8 cellular contexts compared by ENCODE assay signal in the genomic region with DNA sequence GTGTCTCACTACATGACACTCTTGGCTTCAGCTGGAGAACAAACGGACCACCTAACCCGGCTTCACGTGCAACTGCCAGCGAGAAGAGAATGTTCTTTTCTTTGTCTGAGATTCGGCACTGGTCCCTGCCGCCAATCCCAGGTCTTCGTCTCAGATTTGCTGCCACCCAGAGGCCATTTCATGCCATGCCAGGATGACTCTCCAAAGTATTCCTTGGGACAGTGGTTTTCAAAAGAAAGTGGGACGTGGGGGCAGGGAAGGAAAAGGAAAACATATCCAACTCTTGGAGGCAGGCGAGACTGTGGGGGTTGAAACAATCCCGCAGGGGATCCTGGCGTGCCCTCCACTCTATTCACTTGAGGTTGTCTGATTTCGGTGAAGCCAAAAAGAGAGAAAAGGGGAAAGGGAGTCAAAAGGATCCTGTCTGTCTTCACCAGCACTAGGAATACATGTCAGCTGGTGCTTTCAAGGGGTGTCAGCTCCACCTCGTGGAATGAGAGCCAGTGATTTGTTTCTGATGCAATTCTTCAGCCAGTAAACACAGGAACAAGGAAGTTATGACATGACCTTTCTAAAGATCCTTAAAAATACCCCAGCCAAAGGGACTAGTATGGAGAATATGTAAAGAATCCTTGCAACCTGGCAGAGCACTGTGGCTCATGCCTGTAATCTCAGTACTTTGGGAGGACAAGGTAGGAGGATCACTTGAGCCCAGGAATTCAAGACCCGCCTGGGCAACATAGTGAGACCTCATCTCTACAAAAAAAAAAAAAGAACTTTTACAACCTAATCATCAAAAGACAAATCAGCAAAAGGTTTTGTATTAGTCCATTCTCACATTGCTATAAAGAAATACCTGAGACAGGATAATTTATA. TPM values are rescaled to one million over a fixed set of nuclear protein-coding genes. Genes with fewer than 3 reads are reported as not detected.
A peak's percentile ranks its signal among the peaks of the same experiment; 100 is the strongest.
DNase-seq lines count a peak whose midpoint lies in the region; ATAC-seq, FAIRE-seq and TF ChIP-seq lines count a peak whose summit lies in the region.

No MANE protein-coding gene starts in this region.

- TF ChIP-seq CTCF in A549 (IDR thresholded peaks at IDR 0.05): peak; percentile 81
- peak; percentile 86 for TF ChIP-seq CTCF in GM12873 (IDR thresholded peaks at IDR 0.05; ENCODE audit: insufficient read depth, low read depth, low read length, missing control alignments)
- peak; percentile 33 to 82 (median 77) for TF ChIP-seq CTCF in esophagus squamous epithelium (IDR thresholded peaks at IDR 0.05)
- peak; percentile 72 to 82 (median 76) for TF ChIP-seq CTCF in nephron (IDR thresholded peaks at IDR 0.05; ENCODE audit: unreplicated experiment in 3 of 3)
- TF ChIP-seq CTCF in thyroid gland (IDR thresholded peaks at IDR 0.05): peak; percentile 60 to 89 (median 73)

- H3K4me3 ChIP-seq in A549 (no peak overlapping the region), esophagus squamous epithelium (peak overlapping the region in 1 of 4 donors; percentile 46), thyroid gland (replicated peaks in 1 of 3) (no peak overlapping the region)

- no peaks in the 10 kb centered on the region for H3K36me3 Mint-ChIP-seq in nephron (ENCODE audit: low read depth)

- no peaks in the 10 kb centered on the region for H3K27me3 Mint-ChIP-seq in nephron (ENCODE audit: low read depth)

- peak overlapping the region; percentile 30 to 83 (median 58) for H3K27ac Mint-ChIP-seq in nephron

- TF ChIP-seq POLR2A in A549 (IDR thresholded peaks at IDR 0.05; ENCODE audit: low read length): no peak
- no peak for TF ChIP-seq POLR2A in esophagus squamous epithelium (IDR thresholded peaks at IDR 0.05)
- no peak for TF ChIP-seq POLR2A in thyroid gland (IDR thresholded peaks at IDR 0.05)

- DNase-seq in A549 (ENCODE audit: low read depth in 1 of 2, low spot score in 1 of 2): peak; percentile 81 to 89
- DNase-seq in NCI-H2107 treated with DMSO at 0.1 percent for 48 hours (lab: John Stamatoyannopoulos, UW; ENCODE audit: unreplicated experiment): peak; percentile 38
- DNase-seq in activated CD4-positive, alpha-beta T cell treated with anti-CD3 and anti-CD28 coated beads, Interleukin-2, amount 50 U/mL, for 24 hours (ENCODE audit: low read depth in 1 of 2, low spot score in 1 of 2): peak; percentile 4 to 7
- no peak for DNase-seq in esophagus squamous epithelium (lab: John Stamatoyannopoulos, UW)
- peak; percentile 76 to 80 for DNase-seq in thyroid gland

- H3K9me3 Mint-ChIP-seq in nephron: peaks cover 3% of the 10 kb centered on the region

- H3K27ac ChIP-seq in A549 (peak overlapping the region; percentile 85 to 89), esophagus squamous epithelium (peak overlapping the region; percentile 56 to 87 (median 66)), thyroid gland (peak overlapping the region in 1 of 3 donors; percentile 43)

- peak; percentile 71 to 81 for TF ChIP-seq RAD21 in A549 (conservative IDR thresholded peaks at IDR 0.05 in 1 of 2, IDR thresholded peaks at IDR 0.05 in 1 of 2)

- CTCF ChIA-PET in A549 (lab: Yijun Ruan, JAX): interaction anchor here (0.6 to 7.6 kb wide), 30 partner anchors 8 to 654 kb away, joined by 3 to 90 read pairs (median 3); no protein-coding TSS in a partner anchor

- 0 out of 3 replicates have a peak, but pooled peaks cover 4% of the 10 kb centered on the region for H3K9me3 ChIP-seq in A549
- peaks cover 0 to 8% (median 6%) of the 10 kb centered on the region in 3 donors for H3K9me3 ChIP-seq in esophagus squamous epithelium
- H3K9me3 ChIP-seq in thyroid gland: no peaks in the 10 kb centered on the region

- peak overlapping the region; percentile 29 to 64 (median 46) for H3K4me3 Mint-ChIP-seq in nephron

- H3K36me3 ChIP-seq in esophagus squamous epithelium (no peaks in the 10 kb centered on the region), thyroid gland (no peaks in the 10 kb centered on the region)

- intact Hi-C loops in esophagus squamous epithelium (cut with DNase I): no loop called here
- intact Hi-C loops in thyroid gland (cut with DNase I): no loop called here

- no peak for TF ChIP-seq EP300 in A549 (IDR thresholded peaks at IDR 0.05)

- H3K27me3 ChIP-seq in esophagus squamous epithelium (peaks cover 0 to 4% (median 0%) of the 10 kb centered on the region in 4 donors), thyroid gland (no peaks in the 10 kb centered on the region)

- POLR2A ChIA-PET in A549 (lab: Yijun Ruan, JAX): interaction anchor here (0.8 kb wide), 1 partner anchor 205 kb away, joined by 4 read pairs; no protein-coding TSS in a partner anchor

- H3K4me1 ChIP-seq in A549 (peaks cover 22% of the 10 kb centered on the region), esophagus squamous epithelium (peaks cover 15 to 39% (median 15%) of the 10 kb centered on the region in 3 donors), thyroid gland (peaks cover 0 to 5% of the 10 kb centered on the region in 2 donors)

- peaks cover 36% of the 10 kb centered on the region for H3K4me1 Mint-ChIP-seq in nephron

- peak; percentile 93 for FAIRE-seq in A549 (lab: Jason Lieb, UNC)

- WGBS in A549 (ENCODE audit: missing lambda C conversion rate): 8% methylated on average over 14 of the region's 14 CpGs
- 7 to 9% methylated on average over 12 to 14 of the region's 14 CpGs for WGBS in esophagus squamous epithelium, 2 donors
- 10 to 11% methylated on average over 14 of the region's 14 CpGs for WGBS in thyroid gland, 2 donors

- H3K4me2 ChIP-seq in A549: peak overlapping the region; percentile 76

- ATAC-seq in A549 (peak; percentile 96 to 98), HG02884 (IDR thresholded peaks at IDR 0.05; ENCODE audit: unreplicated experiment) (peak; percentile 91)

TF ChIP-seq in A549, 52 proteins besides CTCF, POLR2A, EP300 and RAD21:
- TF ChIP-seq KDM5A (IDR thresholded peaks at IDR 0.05) (no peak), SMC3 (IDR thresholded peaks at IDR 0.05) (peak; percentile 80), CBX2 (IDR thresholded peaks at IDR 0.05; ENCODE audit: borderline replicate concordance, low read depth) (no peak), CEBPB (IDR thresholded peaks at IDR 0.05) (peak; percentile 31 to 72; a peak in 2 of 4 replicates), FOSL2 (IDR thresholded peaks at IDR 0.05) (no peak), FOSL2 (CRISPR knock-in tag; IDR thresholded peaks at IDR 0.05) (0 out of 2 replicates have a peak, but pooled peaks have one; percentile 10), CBX8 (IDR thresholded peaks at IDR 0.05) (no peak), JUN (IDR thresholded peaks at IDR 0.05) (peak; percentile 39 to 43; a peak in 1 of 5 replicates)
- TF ChIP-seq, protein P1, sequence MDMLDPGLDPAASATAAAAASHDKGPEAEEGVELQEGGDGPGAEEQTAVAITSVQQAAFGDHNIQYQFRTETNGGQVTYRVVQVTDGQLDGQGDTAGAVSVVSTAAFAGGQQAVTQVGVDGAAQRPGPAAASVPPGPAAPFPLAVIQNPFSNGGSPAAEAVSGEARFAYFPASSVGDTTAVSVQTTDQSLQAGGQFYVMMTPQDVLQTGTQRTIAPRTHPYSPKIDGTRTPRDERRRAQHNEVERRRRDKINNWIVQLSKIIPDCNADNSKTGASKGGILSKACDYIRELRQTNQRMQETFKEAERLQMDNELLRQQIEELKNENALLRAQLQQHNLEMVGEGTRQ (IDR thresholded peaks at IDR 0.05): 0 out of 2 replicates have a peak, but pooled peaks have one; percentile 8
- TF ChIP-seq, protein P2, sequence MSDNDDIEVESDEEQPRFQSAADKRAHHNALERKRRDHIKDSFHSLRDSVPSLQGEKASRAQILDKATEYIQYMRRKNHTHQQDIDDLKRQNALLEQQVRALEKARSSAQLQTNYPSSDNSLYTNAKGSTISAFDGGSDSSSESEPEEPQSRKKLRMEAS (IDR thresholded peaks at IDR 0.05): peak; percentile 70
TF ChIP-seq in A549: peak in this region for 6.

RNA-seq across cellular contexts. Expression of a gene that starts 41.0 kb away (rescaled TPM):
- 0.08 and 0.14 TPM in 2 replicates for polyA plus RNA-seq in A549 (2011; rRNA removed)
- 0.05 and 0.10 TPM in 2 replicates for polyA plus RNA-seq in A549 (2012; cell fraction: cytosol; rRNA removed)
- 0.65 and 0.80 TPM in 2 replicates for polyA plus RNA-seq in A549 (2012; cell fraction: nucleus; rRNA removed)
- 0.08 to 0.09 TPM (median 0.08 TPM) in 3 replicates for polyA plus RNA-seq in A549 (2017; fragmentation: RNase III; extraction: RNeasy Plus Mini Kit Qiagen cat#74134 plus additional on column Dnase treatment)
- 0.12 and 0.24 TPM in 2 replicates for polyA minus RNA-seq in A549 (2011; rRNA and poly(A)+ RNA removed)
- 1 to 10 TPM in 1 of 4 donors, under 1 TPM in 3; 0.26 to 1.7 (median 0.34) TPM for total RNA-seq in esophagus squamous epithelium
- 1 to 10 TPM; 4.4 to 6.1 (median 4.8) TPM for total RNA-seq in thyroid gland

RNA-seq across cellular contexts. Expression of a gene that starts 46.7 kb away (rescaled TPM):
- 35.0 and 36.5 TPM in 2 replicates for polyA plus RNA-seq in A549 (2011; rRNA removed)
- 23.5 and 25.3 TPM in 2 replicates for polyA plus RNA-seq in A549 (2012; cell fraction: cytosol; rRNA removed)
- 124 and 154 TPM in 2 replicates for polyA plus RNA-seq in A549 (2012; cell fraction: nucleus; rRNA removed)
- 46.2 to 54.5 TPM (median 53.1 TPM) in 3 replicates for polyA plus RNA-seq in A549 (2017; fragmentation: RNase III; extraction: RNeasy Plus Mini Kit Qiagen cat#74134 plus additional on column Dnase treatment)
- polyA minus RNA-seq in A549 (2011; rRNA and poly(A)+ RNA removed): 44.9 and 52.6 TPM in 2 replicates
- total RNA-seq in esophagus squamous epithelium: 100 to 1,000 TPM in 3 of 4 donors, 10 to 100 TPM in 1; 94.6 to 212 (median 124) TPM
- total RNA-seq in thyroid gland: 100 to 1,000 TPM in 1 of 4 donors, 10 to 100 TPM in 3; 52.3 to 106 (median 85.2) TPM

RNA-seq across cellular contexts. Expression of a gene that starts 57.6 kb away (rescaled TPM):
- 282 and 288 TPM in 2 replicates for polyA plus RNA-seq in A549 (2011; rRNA removed)
- polyA plus RNA-seq in A549 (2012; cell fraction: cytosol; rRNA removed): 209 and 269 TPM in 2 replicates
- polyA plus RNA-seq in A549 (2012; cell fraction: nucleus; rRNA removed): 245 and 266 TPM in 2 replicates
- polyA plus RNA-seq in A549 (2017; fragmentation: RNase III; extraction: RNeasy Plus Mini Kit Qiagen cat#74134 plus additional on column Dnase treatment): 323 to 357 TPM (median 335 TPM) in 3 replicates
- polyA minus RNA-seq in A549 (2011; rRNA and poly(A)+ RNA removed): 314 and 342 TPM in 2 replicates
- 10 to 100 TPM; 49.0 to 98.8 (median 81.3) TPM for total RNA-seq in esophagus squamous epithelium
- total RNA-seq in thyroid gland: 10 to 100 TPM; 70.0 to 86.5 (median 78.1) TPM
